In genomic region chr7:101879565-101879964, GRCh38 we compare ENCODE assay signal across 15 cellular contexts.
DNase-seq lines count a peak whose midpoint lies in the region; TF ChIP-seq lines count a peak whose summit lies in the region.
"Had no signal": no experiment of that assay in that cellular context is flagged by ENCODE, and none has a peak within 500 bp of the region (broad histone marks: within the 10 kb centered on the region; RNA-seq: fewer than 3 reads in every experiment).

No MANE protein-coding gene starts in this region.

- no TSS peak for BruUV-seq in A673 (replicated peaks; lab: Mats Ljungman, UMichigan)

- no peak overlapping the region for H3K4me3 ChIP-seq in Karpas-422 (ENCODE audit: low read length)
- H3K4me3 ChIP-seq in A673 (ENCODE audit: low read depth, low read length, poor library complexity, severe bottlenecking): no peak overlapping the region

- peak overlapping the region; percentile 48 for H3K9ac ChIP-seq in Karpas-422 (ENCODE audit: low read length)

- H3K27me3 Mint-ChIP-seq in CD14-positive monocyte (ENCODE audit: low read depth in 3 of 3) (no peaks in the 10 kb centered on the region), chondrocyte (ENCODE audit: low read depth) (no peaks in the 10 kb centered on the region)

- no peak for DNase-seq in CD14-positive monocyte (ENCODE audit: low spot score)
- no peak for DNase-seq in Karpas-422
- DNase-seq in chondrocyte (ENCODE audit: low spot score): no peak
- peak; percentile 72 for DNase-seq in posterior vena cava (ENCODE audit: low spot score)
- DNase-seq in NCI-H526 (lab: John Stamatoyannopoulos, UW): no peak
- no peak for DNase-seq in stimulated activated CD4-positive, alpha-beta T cell treated with anti-CD3 and anti-CD28 coated beads, Interleukin-4, amount 100 ng/mL, for 1 hour
- DNase-seq in A673 (ENCODE audit: low spot score): no peak
- DNase-seq in mucosa of gallbladder (ENCODE audit: low spot score): no peak
- DNase-seq: ACHN; CD8-positive, alpha-beta T cell; IMR-90; NCI-H1436 treated with DMSO at 0.1 percent for 48 hours; NCI-H2107; NCI-H748 treated with DMSO at 0.1 percent for 48 hours; SIG-M5 had no signal

- H3K4me3 Mint-ChIP-seq in CD14-positive monocyte: no peak overlapping the region
- no peak overlapping the region for H3K4me3 Mint-ChIP-seq in chondrocyte (ENCODE audit: unreplicated experiment)
- H3K4me3 Mint-ChIP-seq: CD8-positive, alpha-beta T cell had no signal

- H3K36me3 Mint-ChIP-seq in CD14-positive monocyte (peaks cover 8 to 18% of the 10 kb centered on the region in 2 donors), chondrocyte (ENCODE audit: low read depth) (peaks cover 2% of the 10 kb centered on the region)
- H3K36me3 Mint-ChIP-seq: CD8-positive, alpha-beta T cell had no signal

- H3K27me3 ChIP-seq in Karpas-422 (ENCODE audit: low read length): no peaks in the 10 kb centered on the region
- no peaks in the 10 kb centered on the region for H3K27me3 ChIP-seq in A673 (replicated peaks; ENCODE audit: insufficient read depth, low read depth, low read length, poor library complexity)

- peaks cover 99% of the 10 kb centered on the region for H3K79me2 ChIP-seq in Karpas-422 (ENCODE audit: low read length)

- peak overlapping the region; percentile 79 for H3K4me2 ChIP-seq in Karpas-422 (ENCODE audit: low read depth, low read length, poor library complexity, severe bottlenecking)

- no peaks in the 10 kb centered on the region for H3K9me3 Mint-ChIP-seq in CD14-positive monocyte
- no peaks in the 10 kb centered on the region for H3K9me3 Mint-ChIP-seq in chondrocyte (ENCODE audit: low read depth)
- H3K9me3 Mint-ChIP-seq: CD8-positive, alpha-beta T cell had no signal

- no peaks in the 10 kb centered on the region for H4K20me1 ChIP-seq in Karpas-422 (ENCODE audit: insufficient read depth, low read depth, low read length)

- H3K27ac ChIP-seq in Karpas-422 (ENCODE audit: low read length) (peak overlapping the region; percentile 100), A673 (ENCODE audit: low read depth, low read length, poor library complexity, severe bottlenecking) (no peak overlapping the region)

- CTCF ChIA-PET in A673 (lab: Charles Lee): interaction anchor here (0.7 kb wide), 1 partner anchor 8 kb away, joined by 3 read pairs; no protein-coding TSS in a partner anchor

- POLR2A ChIA-PET in A673 (lab: Charles Lee; ENCODE audit: low non-redundant PET): no interaction called here

- TF ChIP-seq CTCF in CD14-positive monocyte (IDR thresholded peaks at IDR 0.05) (no peak), chondrocyte (IDR thresholded peaks at IDR 0.05) (no peak), A673 (conservative IDR thresholded peaks at IDR 0.05; ENCODE audit: low read depth, low read length) (no peak)

- H2AFZ ChIP-seq in Karpas-422 (ENCODE audit: low read length): no peak overlapping the region

- H3K4me1 Mint-ChIP-seq in CD14-positive monocyte (peaks cover 44% of the 10 kb centered on the region), chondrocyte (ENCODE audit: low read depth) (peaks cover 65% of the 10 kb centered on the region)

- 0 out of 2 replicates have a peak, but pooled peaks cover 2% of the 10 kb centered on the region for H3K36me3 ChIP-seq in Karpas-422 (ENCODE audit: insufficient read depth, low read length)
- H3K36me3 ChIP-seq in A673 (ENCODE audit: insufficient read depth, low read length, poor library complexity, severe bottlenecking): no peaks in the 10 kb centered on the region

- H3K27ac Mint-ChIP-seq in CD14-positive monocyte (peak overlapping the region in 4 of 7 donors; percentile 77 to 98 (median 86)), chondrocyte (ENCODE audit: unreplicated experiment) (peak overlapping the region; percentile 99)
- H3K27ac Mint-ChIP-seq: CD8-positive, alpha-beta T cell had no signal

- no peaks in the 10 kb centered on the region for H3K9me2 ChIP-seq in Karpas-422 (replicated peaks; ENCODE audit: insufficient read depth, low read length)

- H3K4me1 ChIP-seq in Karpas-422 (ENCODE audit: low read length) (peaks cover 98% of the 10 kb centered on the region), A673 (ENCODE audit: insufficient read depth, low read length, poor library complexity, severe bottlenecking) (peaks cover 43% of the 10 kb centered on the region)

- H3K9me3 ChIP-seq in Karpas-422 (ENCODE audit: low read length) (no peaks in the 10 kb centered on the region), A673 (ENCODE audit: low read depth, low read length, poor library complexity, severe bottlenecking) (no peaks in the 10 kb centered on the region)

- intact Hi-C loops in CD14-positive monocyte (cut with micrococcal nuclease): no loop called here
- intact Hi-C loops in posterior vena cava (cut with DNase I): no loop called here
- intact Hi-C loops in A673 (cut with micrococcal nuclease; ENCODE audit: unreplicated experiment): no loop called here
